Comparison of ENCODE assay signal across 11 cellular contexts in the genomic region with DNA sequence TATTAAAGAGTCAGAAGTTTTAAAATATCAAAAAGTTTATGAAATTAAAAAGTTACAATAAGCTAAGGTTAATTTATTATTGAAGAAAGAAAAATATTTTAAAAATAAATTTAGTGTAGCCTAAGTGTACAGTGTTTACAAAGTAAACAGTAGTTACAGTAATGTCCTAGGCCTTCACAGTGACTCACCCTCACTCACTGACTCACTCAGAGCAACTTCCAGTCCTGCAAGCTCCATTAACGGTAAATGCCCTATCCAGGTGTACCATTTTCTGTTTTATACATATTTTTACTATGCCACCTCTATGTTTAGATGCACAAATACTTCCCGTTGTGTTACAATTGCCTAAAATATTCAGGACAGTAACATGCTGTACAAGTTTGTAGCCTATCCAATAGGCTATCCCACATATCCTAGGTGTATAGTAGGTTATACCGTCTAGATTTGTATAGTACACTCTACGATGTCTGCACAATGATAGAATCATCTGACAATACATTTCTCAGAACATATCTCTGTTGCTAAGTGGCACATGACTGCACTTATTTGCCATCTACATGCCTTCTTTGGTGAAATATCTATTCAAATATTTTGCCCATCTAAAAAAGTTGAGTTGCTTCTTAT.
A peak's percentile ranks its signal among the peaks of the same experiment; 100 is the strongest.
DNase-seq lines count a peak whose midpoint lies in the region; ATAC-seq and TF ChIP-seq lines count a peak whose summit lies in the region.
"Had no signal": no experiment of that assay in that cellular context is flagged by ENCODE, and none has a peak within 500 bp of the region (broad histone marks: within the 10 kb centered on the region; RNA-seq: fewer than 3 reads in every experiment).

No MANE protein-coding gene starts in this region.

- H3K4me3 Mint-ChIP-seq in activated T-helper 17 cell treated with anti-CD3 and anti-CD28 coated beads, Interleukin-2, amount 50 U/mL, for 72 hours, result no peak overlapping the region

- TF ChIP-seq CTCF in fibroblast of the aortic adventitia (IDR thresholded peaks at IDR 0.05; ENCODE audit: insufficient read depth, low read length) (no peak), smooth muscle cell (IDR thresholded peaks at IDR 0.05; ENCODE audit: borderline replicate concordance, insufficient read depth, poor library complexity, severe bottlenecking) (no peak)

- ATAC-seq in activated T-helper 17 cell treated with anti-CD3 and anti-CD28 coated beads, Interleukin-2, amount 50 U/mL, for 72 hours (replicated peaks), result peak; percentile 44

- no peaks in the 10 kb centered on the region for H3K27me3 Mint-ChIP-seq in activated T-helper 17 cell treated with anti-CD3 and anti-CD28 coated beads, Interleukin-2, amount 50 U/mL, for 72 hours

- no peak overlapping the region for H3K9ac ChIP-seq in smooth muscle cell (ENCODE audit: low read depth)

- no peak overlapping the region for H3K4me2 ChIP-seq in smooth muscle cell

- H3F3A ChIP-seq in smooth muscle cell (ENCODE audit: low read depth), result no peaks in the 10 kb centered on the region

- no peak overlapping the region for H3K4me3 ChIP-seq in fibroblast of the aortic adventitia (ENCODE audit: low read depth, low read length)
- H3K4me3 ChIP-seq in smooth muscle cell, result no peak overlapping the region
- H3K4me3 ChIP-seq: cardiac muscle cell had no signal

- no peaks in the 10 kb centered on the region for H3K4me1 ChIP-seq in smooth muscle cell (ENCODE audit: low read depth)

- H3K9me3 ChIP-seq in smooth muscle cell (replicated peaks; ENCODE audit: low read depth), result no peaks in the 10 kb centered on the region

- no peaks in the 10 kb centered on the region for H3K9me3 Mint-ChIP-seq in activated T-helper 17 cell treated with anti-CD3 and anti-CD28 coated beads, Interleukin-2, amount 50 U/mL, for 72 hours

- no peaks in the 10 kb centered on the region for H3K27me3 ChIP-seq in smooth muscle cell (ENCODE audit: low read depth)
- H3K27me3 ChIP-seq: cardiac muscle cell had no signal

- no peaks in the 10 kb centered on the region for H3K79me2 ChIP-seq in smooth muscle cell (ENCODE audit: low read depth)

- no peak overlapping the region for H2AFZ ChIP-seq in smooth muscle cell (ENCODE audit: low read depth)

- H3K4me1 Mint-ChIP-seq in activated T-helper 17 cell treated with anti-CD3 and anti-CD28 coated beads, Interleukin-2, amount 50 U/mL, for 72 hours, result no peaks in the 10 kb centered on the region

- peak overlapping the region; percentile 29 for H3K27ac ChIP-seq in smooth muscle cell (ENCODE audit: low read depth)
- H3K27ac ChIP-seq: cardiac muscle cell had no signal

- H3K27ac Mint-ChIP-seq in activated T-helper 17 cell treated with anti-CD3 and anti-CD28 coated beads, Interleukin-2, amount 50 U/mL, for 72 hours, result no peak overlapping the region

- no peaks in the 10 kb centered on the region for H3K36me3 Mint-ChIP-seq in activated T-helper 17 cell treated with anti-CD3 and anti-CD28 coated beads, Interleukin-2, amount 50 U/mL, for 72 hours (ENCODE audit: low read depth)

- 69% methylated on average over 4 of the region's 4 CpGs for WGBS in smooth muscle cell (ENCODE audit: low lambda C conversion rate)

- DNase-seq in HT-29 (ENCODE audit: low spot score), result peak; percentile 38
- DNase-seq in fibroblast of the aortic adventitia (ENCODE audit: low read depth), result peak; percentile 26
- no peak for DNase-seq in smooth muscle cell (lab: John Stamatoyannopoulos, UW; ENCODE audit: unreplicated experiment)
- no peak for DNase-seq in NCI-H1417 treated with DMSO at 0.1 percent for 48 hours (lab: John Stamatoyannopoulos, UW)
- no peak for DNase-seq in mucosa of gallbladder (ENCODE audit: low spot score)
- no peak for DNase-seq in epidermal melanocyte (ENCODE audit: insufficient read length, low spot score)
- DNase-seq: activated CD4-positive, alpha-beta T cell treated with anti-CD3 and anti-CD28 coated beads for 1 hour; DMS 273 treated with DMSO at 0.1 percent for 48 hours; NCI-H748 treated with DMSO at 0.1 percent for 48 hours had no signal

- H3K36me3 ChIP-seq in smooth muscle cell (ENCODE audit: low read depth), result no peaks in the 10 kb centered on the region
- H3K36me3 ChIP-seq: cardiac muscle cell had no signal

- no peaks in the 10 kb centered on the region for H4K20me1 ChIP-seq in smooth muscle cell (ENCODE audit: low read depth)

Comparison
In these comparisons a context has a peak if more than half of its experiments do, and no peak if none do; other contexts are left out.
1. DNase-seq: peak in HT-29 (single experiment) and fibroblast of the aortic adventitia (single experiment); none in smooth muscle cell (single experiment), NCI-H1417 treated with DMSO at 0.1 percent for 48 hours (single experiment), mucosa of gallbladder (single experiment) and epidermal melanocyte (single experiment).